In genomic region chr22:36363378-36363931, GRCh38 we compare ENCODE assay signal across 3 cellular contexts.
TF ChIP-seq lines count a peak whose summit lies in the region.

No MANE protein-coding gene starts in this region.

TF ChIP-seq in SK-N-SH, 30 proteins besides CTCF, POLR2A, EP300 and RAD21 (continued from another document and continues in another):
- no peak for TF ChIP-seq ZBTB33 (IDR thresholded peaks at IDR 0.05; ENCODE audit: borderline replicate concordance, low read depth)
- TF ChIP-seq REST (IDR thresholded peaks at IDR 0.05; ENCODE audit: low read depth, low read length), result no peak
- no peak for TF ChIP-seq YY1 (IDR thresholded peaks at IDR 0.05; ENCODE audit: low read depth)
- TF ChIP-seq GATA2 (CRISPR knock-in tag; IDR thresholded peaks at IDR 0.05), result no peak
- TF ChIP-seq TEAD4 (IDR thresholded peaks at IDR 0.05; ENCODE audit: borderline replicate concordance, insufficient read depth), result no peak
- TF ChIP-seq TAF1 (IDR thresholded peaks at IDR 0.05; ENCODE audit: borderline replicate concordance, low read depth, low read length), result no peak
- no peak for TF ChIP-seq IRF3 (IDR thresholded peaks at IDR 0.05; ENCODE audit: low read depth, low read length)
- TF ChIP-seq USF1 (IDR thresholded peaks at IDR 0.05; ENCODE audit: borderline replicate concordance, low read depth), result no peak
- TF ChIP-seq SIN3A (IDR thresholded peaks at IDR 0.05; ENCODE audit: borderline replicate concordance, low read depth, low read length), result no peak
- TF ChIP-seq TCF12 (IDR thresholded peaks at IDR 0.05), result no peak

TF ChIP-seq in SK-N-SH treated with all-trans-retinoic acid at 6 μM for 48 hours, 23 proteins besides CTCF, POLR2A, EP300 and RAD21 (continued from another document):
- TF ChIP-seq POU6F1 (CRISPR knock-in tag; IDR thresholded peaks at IDR 0.05; ENCODE audit: borderline replicate concordance, low read depth) (no peak), RARB (CRISPR knock-in tag; IDR thresholded peaks at IDR 0.05) (no peak), ISL1 (CRISPR knock-in tag; IDR thresholded peaks at IDR 0.05) (no peak), TSHZ2 (CRISPR knock-in tag; IDR thresholded peaks at IDR 0.05) (no peak), ZNF8 (CRISPR knock-in tag; IDR thresholded peaks at IDR 0.05) (no peak), CSRNP3 (CRISPR knock-in tag; IDR thresholded peaks at IDR 0.05) (no peak), ZFP3 (CRISPR knock-in tag; IDR thresholded peaks at IDR 0.05) (no peak), BACH2 (CRISPR knock-in tag; IDR thresholded peaks at IDR 0.05; ENCODE audit: borderline replicate concordance) (no peak), SNAI2 (CRISPR knock-in tag; IDR thresholded peaks at IDR 0.05) (no peak), CSDC2 (CRISPR knock-in tag; IDR thresholded peaks at IDR 0.05) (no peak)

TF ChIP-seq in WTC11, 78 proteins besides CTCF, POLR2A, EP300 and RAD21 (continued from another document):
- TF ChIP-seq ZSCAN18 (CRISPR knock-in tag; IDR thresholded peaks at IDR 0.05) (no peak), ZNF121 (CRISPR knock-in tag; IDR thresholded peaks at IDR 0.05) (no peak), CREB1 (CRISPR knock-in tag; IDR thresholded peaks at IDR 0.05) (no peak), FOXK1 (CRISPR knock-in tag; IDR thresholded peaks at IDR 0.05) (no peak), IRF1 (CRISPR knock-in tag; IDR thresholded peaks at IDR 0.05) (no peak), ZNF671 (CRISPR knock-in tag; IDR thresholded peaks at IDR 0.05) (no peak), NR1H2 (CRISPR knock-in tag; IDR thresholded peaks at IDR 0.05) (no peak), MYBL2 (CRISPR knock-in tag; IDR thresholded peaks at IDR 0.05) (no peak), GTF2I (CRISPR knock-in tag; conservative IDR thresholded peaks at IDR 0.05) (no peak), ZNF416 (CRISPR knock-in tag; IDR thresholded peaks at IDR 0.05) (no peak), GABPB1 (CRISPR knock-in tag; IDR thresholded peaks at IDR 0.05) (no peak), E2F4 (CRISPR knock-in tag; IDR thresholded peaks at IDR 0.05; ENCODE audit: borderline replicate concordance, low read depth) (no peak), TEAD1 (CRISPR knock-in tag; IDR thresholded peaks at IDR 0.05) (no peak), NR2C2 (CRISPR knock-in tag; IDR thresholded peaks at IDR 0.05) (no peak), JAZF1 (CRISPR knock-in tag; IDR thresholded peaks at IDR 0.05) (no peak), NFE2L1 (CRISPR knock-in tag; IDR thresholded peaks at IDR 0.05) (no peak), PRRX2 (CRISPR knock-in tag; IDR thresholded peaks at IDR 0.05) (no peak)
